1 cellular context compared by ENCODE assay signal in genomic region chr7:27106906-27107250, GRCh38.
TF ChIP-seq lines count a peak whose summit lies in the region.

No MANE protein-coding gene starts in this region.

TF ChIP-seq in GM23338, 12 proteins besides CTCF, POLR2A, EP300 and RAD21 (continued from another document):
- TF ChIP-seq, protein P1, sequence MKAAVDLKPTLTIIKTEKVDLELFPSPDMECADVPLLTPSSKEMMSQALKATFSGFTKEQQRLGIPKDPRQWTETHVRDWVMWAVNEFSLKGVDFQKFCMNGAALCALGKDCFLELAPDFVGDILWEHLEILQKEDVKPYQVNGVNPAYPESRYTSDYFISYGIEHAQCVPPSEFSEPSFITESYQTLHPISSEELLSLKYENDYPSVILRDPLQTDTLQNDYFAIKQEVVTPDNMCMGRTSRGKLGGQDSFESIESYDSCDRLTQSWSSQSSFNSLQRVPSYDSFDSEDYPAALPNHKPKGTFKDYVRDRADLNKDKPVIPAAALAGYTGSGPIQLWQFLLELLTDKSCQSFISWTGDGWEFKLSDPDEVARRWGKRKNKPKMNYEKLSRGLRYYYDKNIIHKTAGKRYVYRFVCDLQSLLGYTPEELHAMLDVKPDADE (IDR thresholded peaks at IDR 0.05), result no peak
- TF ChIP-seq ZNF331 (CRISPR knock-in tag; IDR thresholded peaks at IDR 0.05; ENCODE audit: low read depth) (no peak), EZH2phosphoT487 (IDR thresholded peaks at IDR 0.05; ENCODE audit: unreplicated experiment) (peak; percentile 30), EZH2 (IDR thresholded peaks at IDR 0.05; ENCODE audit: low read depth, unreplicated experiment) (peak; percentile 95)
